13 cellular contexts compared by ENCODE assay signal in the genomic region with DNA sequence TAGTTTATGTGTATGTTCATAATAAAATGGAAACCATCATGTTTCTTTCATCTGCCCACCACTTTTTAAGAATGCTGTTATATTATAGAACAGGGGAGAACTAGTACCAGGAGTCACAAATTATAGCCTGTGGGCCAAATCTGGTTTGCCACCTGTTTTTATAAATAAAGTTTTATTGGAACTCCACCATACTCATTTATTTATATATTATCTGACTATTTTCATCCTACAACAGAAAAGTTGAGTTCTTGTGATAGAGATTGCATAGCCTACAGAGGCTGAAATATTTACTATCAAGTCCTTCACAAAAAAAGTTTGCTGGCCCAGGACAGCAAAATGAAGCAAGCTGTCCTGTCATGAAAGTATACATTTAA. TPM values are rescaled to one million over a fixed set of nuclear protein-coding genes. Genes with fewer than 3 reads are reported as not detected.
A peak's percentile ranks its signal among the peaks of the same experiment; 100 is the strongest.
DNase-seq lines count a peak whose midpoint lies in the region; ATAC-seq and TF ChIP-seq lines count a peak whose summit lies in the region.
"Had no signal": no experiment of that assay in that cellular context is flagged by ENCODE, and none has a peak within 500 bp of the region (broad histone marks: within the 10 kb centered on the region; RNA-seq: fewer than 3 reads in every experiment).

No MANE protein-coding gene starts in this region.

- H3K36me3 Mint-ChIP-seq in activated CD4-positive, alpha-beta T cell treated with anti-CD3 and anti-CD28 coated beads, Interleukin-2, amount 10 ng/mL, durations not matched to agents 24 days and 14 days (ENCODE audit: low read depth), result peaks cover 13% of the 10 kb centered on the region
- no peaks in the 10 kb centered on the region for H3K36me3 Mint-ChIP-seq in WTC11
- no peaks in the 10 kb centered on the region for H3K36me3 Mint-ChIP-seq in stimulated activated effector memory CD8-positive, alpha-beta T cell treated with anti-CD3 and anti-CD28 coated beads, Interleukin-12 subunit alpha, Interleukin-12 subunit beta, amount 100 ng/mL, for 72 hours
- H3K36me3 Mint-ChIP-seq: type B pancreatic cell had no signal

- H2BK12ac ChIP-seq in trophoblast cell (ENCODE audit: low read length), result no peak overlapping the region

- H3K9me3 ChIP-seq in hepatocyte (ENCODE audit: low read depth) (no peaks in the 10 kb centered on the region), trophoblast cell (ENCODE audit: insufficient read depth, low read depth, low read length) (no peaks in the 10 kb centered on the region)
- H3K9me3 ChIP-seq: pancreas had no signal

- H3K4me3 ChIP-seq in hepatocyte (no peak overlapping the region), trophoblast cell (ENCODE audit: low read depth, low read length) (no peak overlapping the region)
- H3K4me3 ChIP-seq: A549, pancreas had no signal

- H2BK120ac ChIP-seq in trophoblast cell (ENCODE audit: insufficient read depth, low read length, poor library complexity), result no peak overlapping the region

- no peak overlapping the region for H4K12ac ChIP-seq in trophoblast cell (ENCODE audit: low read depth, low read length)

- H3K14ac ChIP-seq in trophoblast cell (ENCODE audit: low read length), result no peak overlapping the region

- CTCF ChIA-PET in WTC11 (lab: Charles Lee), result interaction anchor here (1.6 kb wide), 1 partner anchor 17 kb away, joined by 10 read pairs; no protein-coding TSS in a partner anchor

- peak overlapping the region; percentile 92 for H3K27ac Mint-ChIP-seq in activated CD4-positive, alpha-beta T cell treated with anti-CD3 and anti-CD28 coated beads, Interleukin-2, amount 10 ng/mL, durations not matched to agents 24 days and 14 days
- H3K27ac Mint-ChIP-seq in WTC11, result peak overlapping the region; percentile 97; the same call in 1 of the 2 replicates
- H3K27ac Mint-ChIP-seq in stimulated activated effector memory CD8-positive, alpha-beta T cell treated with anti-CD3 and anti-CD28 coated beads, Interleukin-12 subunit alpha, Interleukin-12 subunit beta, amount 100 ng/mL, for 72 hours, result peak overlapping the region; percentile 75

- H3K4me3 Mint-ChIP-seq in activated CD4-positive, alpha-beta T cell treated with anti-CD3 and anti-CD28 coated beads, Interleukin-2, amount 10 ng/mL, durations not matched to agents 24 days and 14 days, result peak overlapping the region; percentile 79
- H3K4me3 Mint-ChIP-seq in WTC11, result no peak overlapping the region
- peak overlapping the region; percentile 45 for H3K4me3 Mint-ChIP-seq in stimulated activated effector memory CD8-positive, alpha-beta T cell treated with anti-CD3 and anti-CD28 coated beads, Interleukin-12 subunit alpha, Interleukin-12 subunit beta, amount 100 ng/mL, for 72 hours

- H3K4me1 ChIP-seq in hepatocyte (ENCODE audit: insufficient read depth) (peaks cover 41% of the 10 kb centered on the region), trophoblast cell (ENCODE audit: control insufficient read depth in 1 of 2, insufficient read depth in 2 of 2, low read length in 2 of 2) (peaks cover 0 to 6% of the 10 kb centered on the region in 2 experiments)

- no peak overlapping the region for H2AK5ac ChIP-seq in trophoblast cell (ENCODE audit: low read length)

- no peak overlapping the region for H4K91ac ChIP-seq in trophoblast cell (ENCODE audit: low read depth, low read length)

- peak overlapping the region; percentile 55 for H3K4me2 ChIP-seq in hepatocyte
- no peak overlapping the region for H3K4me2 ChIP-seq in trophoblast cell (ENCODE audit: low read length)
- H3K4me2 ChIP-seq: A549 had no signal

- intact Hi-C loops in activated CD4-positive, alpha-beta T cell treated with anti-CD3 and anti-CD28 coated beads, Interleukin-2, amount 10 ng/mL, durations not matched to agents 24 days and 14 days (cut with micrococcal nuclease), result loop anchor here (5.0 to 10.0 kb wide), 3 partner anchors 206 to 329 kb away; partner anchors contain the start of genes LNP1, NIT2 and TOMM70

- no peak overlapping the region for H4K8ac ChIP-seq in trophoblast cell (ENCODE audit: low read depth, low read length)

- no peak overlapping the region for H3K23ac ChIP-seq in trophoblast cell (ENCODE audit: low read length)

- H3K9me2 ChIP-seq in hepatocyte (replicated peaks; ENCODE audit: insufficient read depth), result no peaks in the 10 kb centered on the region

- no peak overlapping the region for H3K4ac ChIP-seq in trophoblast cell (ENCODE audit: low read depth, low read length)

- H2AFZ ChIP-seq in hepatocyte, result no peak overlapping the region
- H2AFZ ChIP-seq in trophoblast cell (ENCODE audit: insufficient read depth, low read length, poor library complexity), result no peak overlapping the region

- POLR2A ChIA-PET in WTC11 (lab: Charles Lee), result no interaction called here

- H3K9ac ChIP-seq in trophoblast cell (ENCODE audit: low read length), result no peak overlapping the region

- no peaks in the 10 kb centered on the region for H4K20me1 ChIP-seq in hepatocyte (ENCODE audit: insufficient read depth, poor library complexity, severe bottlenecking)

- H3K9me3 Mint-ChIP-seq in activated CD4-positive, alpha-beta T cell treated with anti-CD3 and anti-CD28 coated beads, Interleukin-2, amount 10 ng/mL, durations not matched to agents 24 days and 14 days, result peaks cover 15% of the 10 kb centered on the region
- H3K9me3 Mint-ChIP-seq in WTC11, result no peaks in the 10 kb centered on the region
- no peaks in the 10 kb centered on the region for H3K9me3 Mint-ChIP-seq in stimulated activated effector memory CD8-positive, alpha-beta T cell treated with anti-CD3 and anti-CD28 coated beads, Interleukin-12 subunit alpha, Interleukin-12 subunit beta, amount 100 ng/mL, for 72 hours
- H3K9me3 Mint-ChIP-seq: type B pancreatic cell had no signal

- peak overlapping the region; percentile 94 for H3K27ac ChIP-seq in hepatocyte
- no peak overlapping the region for H3K27ac ChIP-seq in trophoblast cell (ENCODE audit: low read depth, low read length)
- H3K27ac ChIP-seq: A549 had no signal

- ATAC-seq in WTC11 (no peak), GM19455 (IDR thresholded peaks at IDR 0.05; ENCODE audit: unreplicated experiment) (no peak), HG03432 (IDR thresholded peaks at IDR 0.05; ENCODE audit: unreplicated experiment) (no peak)
- no peak for ATAC-seq in stimulated activated effector memory CD8-positive, alpha-beta T cell treated with anti-CD3 and anti-CD28 coated beads, Interleukin-12 subunit alpha, Interleukin-12 subunit beta, amount 100 ng/mL, for 72 hours
- ATAC-seq: A549 had no signal

- H3K4me1 Mint-ChIP-seq in activated CD4-positive, alpha-beta T cell treated with anti-CD3 and anti-CD28 coated beads, Interleukin-2, amount 10 ng/mL, durations not matched to agents 24 days and 14 days, result peaks cover 63% of the 10 kb centered on the region
- peaks cover 52% of the 10 kb centered on the region for H3K4me1 Mint-ChIP-seq in WTC11
- peaks cover 53% of the 10 kb centered on the region for H3K4me1 Mint-ChIP-seq in stimulated activated effector memory CD8-positive, alpha-beta T cell treated with anti-CD3 and anti-CD28 coated beads, Interleukin-12 subunit alpha, Interleukin-12 subunit beta, amount 100 ng/mL, for 72 hours

- H3K27me3 Mint-ChIP-seq in activated CD4-positive, alpha-beta T cell treated with anti-CD3 and anti-CD28 coated beads, Interleukin-2, amount 10 ng/mL, durations not matched to agents 24 days and 14 days, result no peaks in the 10 kb centered on the region
- no peaks in the 10 kb centered on the region for H3K27me3 Mint-ChIP-seq in WTC11 (ENCODE audit: low read depth)
- H3K27me3 Mint-ChIP-seq: type B pancreatic cell had no signal

- H3K18ac ChIP-seq in trophoblast cell (ENCODE audit: low read length), result no peak overlapping the region

- peaks cover 5% of the 10 kb centered on the region for H3K79me1 ChIP-seq in trophoblast cell (ENCODE audit: low read length)

- H3K27me3 ChIP-seq in hepatocyte (no peaks in the 10 kb centered on the region), trophoblast cell (ENCODE audit: insufficient read depth, low read length) (no peaks in the 10 kb centered on the region)
- H3K27me3 ChIP-seq: pancreas had no signal

- no peak for TF ChIP-seq CTCF in WTC11 (IDR thresholded peaks at IDR 0.05)
- no peak for TF ChIP-seq CTCF in hepatocyte (IDR thresholded peaks at IDR 0.05; ENCODE audit: poor library complexity)

- H2BK5ac ChIP-seq in trophoblast cell (ENCODE audit: low read depth, low read length, poor library complexity), result no peak overlapping the region

- DNase-seq in activated CD4-positive, alpha-beta T cell treated with anti-CD3 and anti-CD28 coated beads, Interleukin-2, amount 10 ng/mL, durations not matched to agents 24 days and 14 days, result peak; percentile 55
- DNase-seq in activated CD4-positive, alpha-beta T cell treated with anti-CD3 and anti-CD28 coated beads, Interleukin-2, amount 50 U/mL, for 4 hours, result no peak
- DNase-seq in WTC11 (ENCODE audit: low spot score) (no peak), hepatocyte (ENCODE audit: low spot score) (no peak), trophoblast cell (no peak)
- DNase-seq in stimulated activated effector memory CD8-positive, alpha-beta T cell treated with anti-CD3 and anti-CD28 coated beads, Interleukin-12 subunit alpha, Interleukin-12 subunit beta, amount 100 ng/mL, for 72 hours (ENCODE audit: low spot score in 2 of 2), result no peak
- DNase-seq: amniotic stem cell, NCI-H2171, pancreas had no signal

- H3K36me3 ChIP-seq in hepatocyte (replicated peaks; ENCODE audit: insufficient read depth, low read depth), result no peaks in the 10 kb centered on the region
- no peaks in the 10 kb centered on the region for H3K36me3 ChIP-seq in trophoblast cell (ENCODE audit: control insufficient read depth in 1 of 2, insufficient read depth in 2 of 2, low read length in 2 of 2)
- H3K36me3 ChIP-seq: pancreas had no signal

- H3K79me2 ChIP-seq in hepatocyte (no peaks in the 10 kb centered on the region), trophoblast cell (ENCODE audit: control insufficient read depth, insufficient read depth, low read length, poor library complexity) (no peaks in the 10 kb centered on the region)

TF ChIP-seq in WTC11, 78 proteins besides CTCF, POLR2A, EP300 and RAD21 (continues in another document):
- no peak for TF ChIP-seq TEAD4 (CRISPR knock-in tag; IDR thresholded peaks at IDR 0.05)
- TF ChIP-seq ZNF416 (CRISPR knock-in tag; IDR thresholded peaks at IDR 0.05), result no peak
- TF ChIP-seq SMAD4 (CRISPR knock-in tag; IDR thresholded peaks at IDR 0.05), result no peak
- TF ChIP-seq E2F5 (CRISPR knock-in tag; IDR thresholded peaks at IDR 0.05), result no peak
- TF ChIP-seq SP1 (CRISPR knock-in tag; conservative IDR thresholded peaks at IDR 0.05), result no peak
- no peak for TF ChIP-seq CREM (CRISPR knock-in tag; IDR thresholded peaks at IDR 0.05)

RNA-seq across cellular contexts. Expression of gene FILIP1L, which starts 41.3 kb away (rescaled TPM):
- 1.2 and 1.4 TPM in 2 replicates for total RNA-seq in activated CD4-positive, alpha-beta T cell treated with anti-CD3 and anti-CD28 coated beads, Interleukin-2, amount 10 ng/mL, durations not matched to agents 24 days and 14 days
- total RNA-seq in WTC11 (2021), result 0.11 to 0.18 TPM (median 0.17 TPM) in 3 replicates
- total RNA-seq in hepatocyte, result 48.2 and 54.9 TPM in 2 replicates
- 40.5 and 49.4 TPM in 2 replicates for polyA plus RNA-seq in hepatocyte
- polyA plus RNA-seq in trophoblast cell (2013), result 30.8 and 31.7 TPM in 2 replicates

Comparison
In these comparisons a context has a peak if more than half of its experiments do, and no peak if none do; other contexts are left out.
1. RNA of gene FILIP1L, which starts 41.3 kb away (total RNA-seq): 48.2 to 54.9 TPM in hepatocyte; 1.2 to 1.4 TPM in activated CD4-positive, alpha-beta T cell treated with anti-CD3 and anti-CD28 coated beads, Interleukin-2, amount 10 ng/mL, durations not matched to agents 24 days and 14 days and 0.11 to 0.18 TPM in WTC11; every median in the first group is over 10 times any median in the second.
2. Peak in every context shown above with its lines, with median percentiles within 50 percentile points of each other: H3K27ac Mint-ChIP-seq.